22 cellular contexts compared by ENCODE assay signal in the genomic region with DNA sequence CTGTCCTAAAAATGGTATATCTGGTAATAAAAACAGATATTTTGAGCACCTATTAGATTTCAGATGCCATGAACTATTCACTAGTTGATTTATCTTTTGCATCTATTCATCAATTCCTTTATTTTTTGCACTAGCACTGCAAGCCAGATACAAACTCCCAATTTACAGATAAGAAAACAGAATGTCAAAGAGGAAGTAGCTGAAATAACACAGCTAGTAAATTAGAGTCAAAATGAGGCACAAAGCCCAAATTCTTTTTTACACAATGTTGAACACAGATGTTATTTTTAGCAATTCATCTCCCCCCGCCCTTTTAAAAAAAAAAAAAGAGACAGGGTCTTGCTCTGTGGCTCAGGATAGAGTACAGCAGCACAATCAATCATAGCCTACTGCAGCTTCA.
"Had no signal": no experiment of that assay in that cellular context is flagged by ENCODE, and none has a peak within 500 bp of the region (broad histone marks: within the 10 kb centered on the region; RNA-seq: fewer than 3 reads in every experiment).

No MANE protein-coding gene starts in this region.

- H3K9me3 ChIP-seq: esophagus muscularis mucosa, left ventricle myocardium inferior, psoas muscle, right atrium auricular region, suprapubic skin, tibial artery had no signal

- H3K4me3 ChIP-seq: esophagus muscularis mucosa, left ventricle myocardium inferior, psoas muscle, right atrium auricular region, suprapubic skin, tibial artery had no signal

- H3K27ac Mint-ChIP-seq: activated CD4-positive, alpha-beta memory T cell treated with anti-CD3 and anti-CD28 coated beads, Interleukin-2, amount 10 ng/mL, durations not matched to agents 7 days and 5 days; activated CD4-positive, alpha-beta T cell treated with anti-CD3 and anti-CD28 coated beads, Interleukin-2, amount 10 ng/mL, durations not matched to agents 7 days and 5 days; activated T-helper 17 cell treated with anti-CD3 and anti-CD28 coated beads, Interleukin-2, amount 50 U/mL, for 72 hours had no signal

- H3K9me3 Mint-ChIP-seq: activated CD4-positive, alpha-beta memory T cell treated with anti-CD3 and anti-CD28 coated beads, Interleukin-2, amount 10 ng/mL, durations not matched to agents 7 days and 5 days; activated CD4-positive, alpha-beta T cell treated with anti-CD3 and anti-CD28 coated beads, Interleukin-2, amount 10 ng/mL, durations not matched to agents 7 days and 5 days; activated T-cell treated with anti-CD3 and anti-CD28 coated beads, Interleukin-2, amount 50 U/mL, for 4 hours had no signal

- H3K9ac ChIP-seq: parathyroid adenoma had no signal

- H3K4me3 Mint-ChIP-seq: activated CD4-positive, alpha-beta memory T cell treated with anti-CD3 and anti-CD28 coated beads, Interleukin-2, amount 10 ng/mL, durations not matched to agents 7 days and 5 days; activated CD4-positive, alpha-beta T cell treated with anti-CD3 and anti-CD28 coated beads, Interleukin-2, amount 10 ng/mL, durations not matched to agents 7 days and 5 days; activated T-cell treated with anti-CD3 and anti-CD28 coated beads, Interleukin-2, amount 50 U/mL, for 4 hours; activated T-helper 17 cell treated with anti-CD3 and anti-CD28 coated beads, Interleukin-2, amount 50 U/mL, for 72 hours had no signal

- ATAC-seq: activated T-cell treated with anti-CD3 and anti-CD28 coated beads, Interleukin-2, amount 50 U/mL, for 4 hours; activated T-helper 17 cell treated with anti-CD3 and anti-CD28 coated beads, Interleukin-2, amount 50 U/mL, for 72 hours; psoas muscle had no signal

- H3K27me3 ChIP-seq: esophagus muscularis mucosa, right atrium auricular region, suprapubic skin had no signal

- H3K4me1 Mint-ChIP-seq: activated CD4-positive, alpha-beta memory T cell treated with anti-CD3 and anti-CD28 coated beads, Interleukin-2, amount 10 ng/mL, durations not matched to agents 7 days and 5 days; activated CD4-positive, alpha-beta T cell treated with anti-CD3 and anti-CD28 coated beads, Interleukin-2, amount 10 ng/mL, durations not matched to agents 7 days and 5 days; activated T-helper 17 cell treated with anti-CD3 and anti-CD28 coated beads, Interleukin-2, amount 50 U/mL, for 72 hours had no signal

- H3K79me2 ChIP-seq: parathyroid adenoma had no signal

- H3K27ac ChIP-seq: esophagus muscularis mucosa, left ventricle myocardium inferior, parathyroid adenoma, psoas muscle, right atrium auricular region, suprapubic skin, tibial artery had no signal

- H2AFZ ChIP-seq: parathyroid adenoma had no signal

- DNase-seq: activated CD4-positive, alpha-beta memory T cell treated with anti-CD3 and anti-CD28 coated beads, Interleukin-2, amount 10 ng/mL, durations not matched to agents 7 days and 5 days; activated CD4-positive, alpha-beta T cell treated with anti-CD3 and anti-CD28 coated beads, Interleukin-2, amount 10 ng/mL, durations not matched to agents 7 days and 5 days; activated CD4-positive, CD25-positive, alpha-beta regulatory T cell treated with anti-CD3 and anti-CD28 coated beads, Interleukin-2, amount 50 U/mL, for 72 hours; activated gamma-delta T cell treated with Interleukin-2 at 50 U/mL for 16 hours; activated naive CD4-positive, alpha-beta T cell treated with anti-CD3 and anti-CD28 coated beads, Interleukin-2, amount 50 U/mL, for 16 hours; activated T-cell treated with anti-CD3 and anti-CD28 coated beads, Interleukin-2, amount 50 U/mL, for 4 hours; amygdala; caudate nucleus; cortex of kidney; foreskin melanocyte; left ventricle myocardium inferior; occipital lobe; psoas muscle; stimulated activated CD4-positive, alpha-beta T cell treated with anti-CD3 and anti-CD28 coated beads, Interleukin-15, amount 100 ng/mL, for 24 hours; stimulated activated CD4-positive, alpha-beta T cell treated with anti-CD3 and anti-CD28 coated beads, Interleukin-2, amount 100 ng/mL, for 24 hours; stimulated activated naive CD4-positive, alpha-beta T cell; tibial artery had no signal

- H3K4me1 ChIP-seq: left ventricle myocardium inferior, parathyroid adenoma, psoas muscle, right atrium auricular region, suprapubic skin, tibial artery had no signal

- H3K36me3 ChIP-seq: esophagus muscularis mucosa, left ventricle myocardium inferior, right atrium auricular region, suprapubic skin, tibial artery had no signal
